ENCODE assay signal across 23 cellular contexts in the genomic region with DNA sequence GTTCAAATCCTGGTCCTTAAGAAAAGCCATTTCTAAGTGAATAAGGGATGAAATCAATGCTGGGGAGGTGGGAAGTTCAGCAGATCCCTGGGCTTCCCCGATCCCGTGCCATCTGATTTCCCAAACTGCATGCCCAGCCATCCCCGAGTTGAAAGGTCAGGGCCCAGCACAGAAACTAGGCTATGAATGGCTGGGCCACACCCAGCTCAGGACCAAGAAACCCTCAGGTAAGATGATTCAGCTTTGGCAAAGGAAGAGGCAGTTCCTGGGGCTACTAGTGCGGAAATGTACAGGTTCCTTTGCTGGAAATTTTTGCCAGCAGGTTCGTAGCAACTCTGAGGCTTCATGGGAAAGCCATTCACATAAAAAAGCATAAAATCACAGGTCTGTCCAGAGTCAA.
DNase-seq lines count a peak whose midpoint lies in the region; ATAC-seq and TF ChIP-seq lines count a peak whose summit lies in the region.
"Had no signal": no experiment of that assay in that cellular context is flagged by ENCODE, and none has a peak within 500 bp of the region (broad histone marks: within the 10 kb centered on the region; RNA-seq: fewer than 3 reads in every experiment).

No MANE protein-coding gene starts in this region.

- H3K36me3 ChIP-seq in Peyer's patch = no peaks in the 10 kb centered on the region

- H3K9me3 ChIP-seq in Peyer's patch = no peaks in the 10 kb centered on the region
- H3K9me3 ChIP-seq: BLaER1 had no signal

- TF ChIP-seq CTCF in RWPE1 (conservative IDR thresholded peaks at IDR 0.05; ENCODE audit: low read depth) (no peak), epithelial cell of esophagus (IDR thresholded peaks at IDR 0.05; ENCODE audit: insufficient read depth, low read depth, low read length, missing control alignments) (no peak), Peyer's patch (IDR thresholded peaks at IDR 0.05) (no peak)

- H3K27ac ChIP-seq in RWPE1 = no peak overlapping the region
- H3K27ac ChIP-seq in Peyer's patch = peak overlapping the region in 1 of 4 donors; percentile 3
- H3K27ac ChIP-seq: BLaER1, GM23248 had no signal

- no peak for ATAC-seq in GM19328 (IDR thresholded peaks at IDR 0.05; ENCODE audit: unreplicated experiment)
- ATAC-seq in activated CD8-positive, alpha-beta T cell treated with anti-CD3 and anti-CD28 coated beads, Interleukin-2, amount 10 ng/mL, durations not matched to agents 7 days and 5 days = no peak
- ATAC-seq: left ventricle myocardium superior had no signal

- CTCF ChIA-PET in RWPE1 (lab: Yijun Ruan, JAX) = no interaction called here
- CTCF ChIA-PET in activated CD8-positive, alpha-beta T cell treated with anti-CD3 and anti-CD28 coated beads, Interleukin-2, amount 10 ng/mL, durations not matched to agents 7 days and 5 days (lab: Charles Lee) = interaction anchor here (1.0 kb wide), 1 partner anchor 49 kb away, joined by 3 read pairs; no protein-coding TSS in a partner anchor

- POLR2A ChIA-PET in RWPE1 (lab: Yijun Ruan, JAX; ENCODE audit: low non-redundant PET) = interaction anchor here (0.5 kb wide), 1 partner anchor 22 kb away, joined by 3 read pairs; no protein-coding TSS in a partner anchor
- POLR2A ChIA-PET in activated CD8-positive, alpha-beta T cell treated with anti-CD3 and anti-CD28 coated beads, Interleukin-2, amount 10 ng/mL, durations not matched to agents 7 days and 5 days (lab: Charles Lee) = interaction anchor here (0.7 to 1.4 kb wide), 4 partner anchors 9 to 246 kb away, joined by 3 to 4 read pairs (median 4); a partner anchor contains a TSS

- DNase-seq in activated naive CD4-positive, alpha-beta T cell treated with anti-CD3 and anti-CD28 coated beads, Interleukin-2, amount 50 U/mL, for 16 hours = no peak
- DNase-seq in RWPE1 (ENCODE audit: low spot score) (peak; percentile 57), epithelial cell of esophagus (ENCODE audit: low read depth) (peak; percentile 63), renal cortical epithelial cell (ENCODE audit: low read depth) (peak; percentile 40), Peyer's patch (no peak)
- DNase-seq in activated CD8-positive, alpha-beta T cell treated with anti-CD3 and anti-CD28 coated beads, Interleukin-2, amount 10 ng/mL, durations not matched to agents 7 days and 5 days = no peak
- DNase-seq: activated CD4-positive, alpha-beta T cell treated with anti-CD3 and anti-CD28 coated beads, Interleukin-2, amount 10 ng/mL, durations not matched to agents 24 days and 14 days; activated naive CD4-positive, alpha-beta T cell treated with Interleukin-2 at 50 U/mL for 16 hours; activated T-cell treated with anti-CD3 and anti-CD28 coated beads for 4 hours; DMS 273 treated with DMSO at 0.1 percent for 48 hours; endodermal cell; glutamatergic neuron; GM23248; left ventricle myocardium superior; NCI-H1436 treated with DMSO at 0.1 percent for 48 hours; NCI-H2171; NCI-H526; right cardiac atrium; SHP77; SW 1271 had no signal

- H3K4me1 ChIP-seq in Peyer's patch = peaks cover 2 to 21% (median 11%) of the 10 kb centered on the region in 4 donors

- H3K36me3 Mint-ChIP-seq in activated naive CD4-positive, alpha-beta T cell treated with anti-CD3 and anti-CD28 coated beads, Interleukin-2, amount 50 U/mL, for 24 hours = peaks cover 27% of the 10 kb centered on the region
- H3K36me3 Mint-ChIP-seq in activated CD8-positive, alpha-beta T cell treated with anti-CD3 and anti-CD28 coated beads, Interleukin-2, amount 10 ng/mL, durations not matched to agents 7 days and 5 days (ENCODE audit: low read depth) = peaks cover 77% of the 10 kb centered on the region

- no peak overlapping the region for H3K4me3 Mint-ChIP-seq in activated naive CD4-positive, alpha-beta T cell treated with anti-CD3 and anti-CD28 coated beads, Interleukin-2, amount 50 U/mL, for 24 hours
- H3K4me3 Mint-ChIP-seq in activated CD8-positive, alpha-beta T cell treated with anti-CD3 and anti-CD28 coated beads, Interleukin-2, amount 10 ng/mL, durations not matched to agents 7 days and 5 days = no peak overlapping the region
- H3K4me3 Mint-ChIP-seq: activated CD4-positive, alpha-beta T cell treated with anti-CD3 and anti-CD28 coated beads, Interleukin-2, amount 10 ng/mL, durations not matched to agents 24 days and 14 days; endodermal cell had no signal

- H3K9me3 Mint-ChIP-seq in activated naive CD4-positive, alpha-beta T cell treated with anti-CD3 and anti-CD28 coated beads, Interleukin-2, amount 50 U/mL, for 24 hours = no peaks in the 10 kb centered on the region
- no peaks in the 10 kb centered on the region for H3K9me3 Mint-ChIP-seq in activated CD8-positive, alpha-beta T cell treated with anti-CD3 and anti-CD28 coated beads, Interleukin-2, amount 10 ng/mL, durations not matched to agents 7 days and 5 days (ENCODE audit: insufficient read depth)
- H3K9me3 Mint-ChIP-seq: endodermal cell had no signal

- no peak for TF ChIP-seq POLR2A in Peyer's patch (IDR thresholded peaks at IDR 0.05)

- H3K27me3 ChIP-seq in Peyer's patch = no peaks in the 10 kb centered on the region
- H3K27me3 ChIP-seq: BLaER1 had no signal

- H3K4me3 ChIP-seq in epithelial cell of esophagus (ENCODE audit: low read length) (no peak overlapping the region), Peyer's patch (no peak overlapping the region)
- H3K4me3 ChIP-seq: BLaER1, GM23248 had no signal

- peak overlapping the region; percentile 60 for H3K27ac Mint-ChIP-seq in activated naive CD4-positive, alpha-beta T cell treated with anti-CD3 and anti-CD28 coated beads, Interleukin-2, amount 50 U/mL, for 24 hours
- no peak overlapping the region for H3K27ac Mint-ChIP-seq in activated CD8-positive, alpha-beta T cell treated with anti-CD3 and anti-CD28 coated beads, Interleukin-2, amount 10 ng/mL, durations not matched to agents 7 days and 5 days
- H3K27ac Mint-ChIP-seq: activated CD4-positive, alpha-beta T cell treated with anti-CD3 and anti-CD28 coated beads, Interleukin-2, amount 10 ng/mL, durations not matched to agents 24 days and 14 days; endodermal cell had no signal

- no peaks in the 10 kb centered on the region for H3K27me3 Mint-ChIP-seq in activated naive CD4-positive, alpha-beta T cell treated with anti-CD3 and anti-CD28 coated beads, Interleukin-2, amount 50 U/mL, for 24 hours
- no peaks in the 10 kb centered on the region for H3K27me3 Mint-ChIP-seq in activated CD8-positive, alpha-beta T cell treated with anti-CD3 and anti-CD28 coated beads, Interleukin-2, amount 10 ng/mL, durations not matched to agents 7 days and 5 days (ENCODE audit: low read depth)
- H3K27me3 Mint-ChIP-seq: activated CD4-positive, alpha-beta T cell treated with anti-CD3 and anti-CD28 coated beads, Interleukin-2, amount 10 ng/mL, durations not matched to agents 24 days and 14 days had no signal

- H3K4me1 Mint-ChIP-seq in activated naive CD4-positive, alpha-beta T cell treated with anti-CD3 and anti-CD28 coated beads, Interleukin-2, amount 50 U/mL, for 24 hours = peaks cover 88% of the 10 kb centered on the region
- H3K4me1 Mint-ChIP-seq in activated CD8-positive, alpha-beta T cell treated with anti-CD3 and anti-CD28 coated beads, Interleukin-2, amount 10 ng/mL, durations not matched to agents 7 days and 5 days (ENCODE audit: low read depth) = peaks cover 79% of the 10 kb centered on the region

Comparison
In these comparisons a context has a peak if more than half of its experiments do, and no peak if none do; other contexts are left out.
1. DNase-seq: peak in RWPE1 (single experiment), epithelial cell of esophagus (single experiment) and renal cortical epithelial cell (single experiment); none in activated naive CD4-positive, alpha-beta T cell treated with anti-CD3 and anti-CD28 coated beads, Interleukin-2, amount 50 U/mL, for 16 hours (single experiment), activated CD8-positive, alpha-beta T cell treated with anti-CD3 and anti-CD28 coated beads, Interleukin-2, amount 10 ng/mL, durations not matched to agents 7 days and 5 days (single experiment) and Peyer's patch (0 of 3).